ENCODE assay signal across 28 cellular contexts in the genomic region with DNA sequence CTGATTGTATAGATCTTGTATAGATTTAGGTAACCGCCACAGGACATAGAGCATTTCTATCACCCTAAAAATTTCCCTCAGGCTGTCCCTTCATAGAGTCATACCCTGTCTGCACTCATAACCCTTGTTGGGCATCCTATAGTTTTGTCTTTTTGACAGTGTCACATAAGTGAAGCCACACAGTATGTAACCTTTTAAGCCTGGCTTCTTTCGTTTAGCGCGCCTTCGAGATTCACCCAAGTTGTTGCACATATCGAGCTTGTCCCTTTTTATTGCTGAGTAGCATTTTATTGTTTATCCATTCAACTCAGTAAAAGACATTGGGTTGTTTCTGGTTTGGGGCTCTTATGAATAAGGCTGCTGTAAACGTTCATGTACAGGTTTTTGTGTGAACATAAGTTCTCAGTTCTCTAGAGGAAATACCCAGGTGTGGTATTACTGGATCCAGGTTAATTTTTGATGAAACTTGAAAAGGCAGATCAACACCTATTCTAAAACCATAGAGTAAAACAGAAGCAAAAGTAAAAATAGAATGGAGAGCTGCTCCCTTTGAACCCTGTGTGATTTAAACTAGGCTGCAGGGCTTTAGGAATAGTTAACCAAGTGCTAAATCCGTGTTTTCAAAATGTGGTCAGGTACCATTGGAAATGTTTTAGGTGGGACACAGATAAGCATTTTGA. TPM values are rescaled to one million over a fixed set of nuclear protein-coding genes. Genes with fewer than 3 reads are reported as not detected.
DNase-seq lines count a peak whose midpoint lies in the region; ATAC-seq, FAIRE-seq and TF ChIP-seq lines count a peak whose summit lies in the region.
"Had no signal": no experiment of that assay in that cellular context is flagged by ENCODE, and none has a peak within 500 bp of the region (broad histone marks: within the 10 kb centered on the region; RNA-seq: fewer than 3 reads in every experiment).

No MANE protein-coding gene starts in this region.

- no peak overlapping the region for H3K27ac ChIP-seq in kidney (ENCODE audit: low read depth in 2 of 2, low read length in 2 of 2)
- H3K27ac ChIP-seq: dorsolateral prefrontal cortex had no signal

- peak; percentile 55 for FAIRE-seq in kidney (lab: Jason Lieb, UNC)
- FAIRE-seq: H54, HTR-8/SVneo had no signal

- H3K9ac ChIP-seq in kidney (ENCODE audit: low read length in 2 of 2) = no peak overlapping the region

- no peak for DNase-seq in kidney
- DNase-seq in NCI-H1436 treated with DMSO at 0.1 percent for 48 hours (lab: John Stamatoyannopoulos, UW) = no peak
- DNase-seq in putamen (ENCODE audit: low spot score) = no peak
- DNase-seq in left colon = no peak
- DNase-seq: activated CD4-positive, alpha-beta T cell treated with anti-CD3 and anti-CD28 coated beads for 4 hours; activated CD8-positive, alpha-beta memory T cell treated with anti-CD3 and anti-CD28 coated beads, Interleukin-2, amount 50 U/mL, for 48 hours; AML-193; amygdala; central memory CD4-positive, alpha-beta T cell; dorsolateral prefrontal cortex; foreskin melanocyte; hypothalamus; islet precursor cell; Kasumi-1; NCI-H1092 treated with DMSO at 0.1 percent for 48 hours; NCI-H2081 treated with DMSO at 0.1 percent for 48 hours; NCI-H510A treated with DMSO at 0.1 percent for 48 hours; nucleus accumbens; stimulated activated naive CD4-positive, alpha-beta T cell; trophoblast cell had no signal

- ATAC-seq in GM18508 (IDR thresholded peaks at IDR 0.05; ENCODE audit: insufficient read depth, unreplicated experiment) (peak; percentile 31), GM19324 (IDR thresholded peaks at IDR 0.05; ENCODE audit: low FRiP score, unreplicated experiment) (peak; percentile 30), HG02798 (IDR thresholded peaks at IDR 0.05; ENCODE audit: poor library complexity, unreplicated experiment) (peak; percentile 27), left colon (no peak)
- ATAC-seq: sciatic nerve had no signal

- TF ChIP-seq CTCF in kidney (IDR thresholded peaks at IDR 0.05; ENCODE audit: borderline replicate concordance, extremely low read depth, insufficient read depth) = no peak

- H3K4me3 ChIP-seq in kidney (ENCODE audit: low read length in 2 of 2) = no peak overlapping the region
- H3K4me3 ChIP-seq: dorsolateral prefrontal cortex had no signal

- intact Hi-C loops in kidney (cut with DNase I) = no loop called here
- intact Hi-C loops in left colon (cut with DNase I, micrococcal nuclease) = no loop called here

- H3K4me1 ChIP-seq in kidney (ENCODE audit: control insufficient read depth in 1 of 2, insufficient read depth in 1 of 2, low read depth in 1 of 2, low read length in 2 of 2) = no peaks in the 10 kb centered on the region

- H3K9me3 ChIP-seq in kidney (ENCODE audit: control insufficient read depth in 1 of 2, low read length in 2 of 2) = no peaks in the 10 kb centered on the region

- H3K36me3 ChIP-seq in kidney (ENCODE audit: control insufficient read depth in 1 of 2, insufficient read depth in 2 of 2, low read length in 2 of 2) = no peaks in the 10 kb centered on the region

RNA-seq across cellular contexts. Expression of gene CD86, which starts 49.5 kb away (rescaled TPM):
- total RNA-seq in kidney (6.3 TPM), left colon (1 to 10 TPM; 1.7 to 6.0 TPM)
- 1.3 TPM for polyA plus RNA-seq in kidney (ENCODE audit: insufficient read depth, low read depth, low replicate concordance)
- total RNA-seq: epithelial cell of proximal tubule, lung microvascular endothelial cell had no signal
